Comparison of ENCODE assay signal across 30 cellular contexts in genomic region chr15:59963322-59963721, GRCh38. TPM values are rescaled to one million over a fixed set of nuclear protein-coding genes. Genes with fewer than 3 reads are reported as not detected.
DNase-seq lines count a peak whose midpoint lies in the region; ATAC-seq, FAIRE-seq and TF ChIP-seq lines count a peak whose summit lies in the region.
"Had no signal": no experiment of that assay in that cellular context is flagged by ENCODE, and none has a peak within 500 bp of the region (broad histone marks: within the 10 kb centered on the region; RNA-seq: fewer than 3 reads in every experiment).

No MANE protein-coding gene starts in this region.

- no peaks in the 10 kb centered on the region for H3K36me3 ChIP-seq in kidney (ENCODE audit: control insufficient read depth in 1 of 2, insufficient read depth in 2 of 2, low read length in 2 of 2)
- H3K36me3 ChIP-seq: BE2C, BLaER1 had no signal

- no peak overlapping the region for H3K9ac ChIP-seq in kidney (ENCODE audit: low read length in 2 of 2)
- H3K9ac ChIP-seq: BLaER1 had no signal

- CTCF ChIA-PET in WTC11 (lab: Charles Lee), result no interaction called here

- no peaks in the 10 kb centered on the region for H3K4me1 Mint-ChIP-seq in WTC11
- H3K4me1 Mint-ChIP-seq: CD14-positive monocyte; CD4-positive, alpha-beta memory T cell; CD8-positive, alpha-beta memory T cell had no signal

- peaks cover 46% of the 10 kb centered on the region for H3K9me3 Mint-ChIP-seq in WTC11

- no peak overlapping the region for H3K4me3 ChIP-seq in kidney (ENCODE audit: low read length in 2 of 2)
- H3K4me3 ChIP-seq: BLaER1, GM12878 had no signal

- intact Hi-C loops in kidney (cut with DNase I), result no loop called here

- TF ChIP-seq CTCF in WTC11 (IDR thresholded peaks at IDR 0.05), result no peak
- TF ChIP-seq CTCF in kidney (IDR thresholded peaks at IDR 0.05; ENCODE audit: borderline replicate concordance, extremely low read depth, insufficient read depth), result no peak

- no peak overlapping the region for H3K4me3 Mint-ChIP-seq in WTC11
- H3K4me3 Mint-ChIP-seq: CD14-positive monocyte; CD4-positive, alpha-beta memory T cell; CD8-positive, alpha-beta memory T cell had no signal

- POLR2A ChIA-PET in WTC11 (lab: Charles Lee), result no interaction called here

- no peaks in the 10 kb centered on the region for H3K4me1 ChIP-seq in kidney (ENCODE audit: control insufficient read depth in 1 of 2, insufficient read depth in 1 of 2, low read depth in 1 of 2, low read length in 2 of 2)
- H3K4me1 ChIP-seq: BE2C, BLaER1 had no signal

- DNase-seq in WTC11 (ENCODE audit: low spot score), result no peak
- DNase-seq in kidney, result no peak
- DNase-seq in amygdala (lab: John Stamatoyannopoulos, UW), result no peak
- DNase-seq in HK-2 (ENCODE audit: unreplicated experiment), result no peak
- no peak for DNase-seq in activated CD4-positive, alpha-beta T cell treated with anti-CD3 and anti-CD28 coated beads for 4 hours
- no peak for DNase-seq in H4 (ENCODE audit: low spot score)
- DNase-seq: BE2C; C1 segment of cervical spinal cord; CD4-positive, alpha-beta memory T cell; CD4-positive, CD25-positive, alpha-beta regulatory T cell; CD8-positive, alpha-beta memory T cell; COR-L47; DMS 273 treated with DMSO at 0.1 percent for 48 hours; DMS153; DMS53; DMS79; DND-41; EL; GDM1 had no signal

- H3K27me3 Mint-ChIP-seq in WTC11 (ENCODE audit: low read depth), result peaks cover 5% of the 10 kb centered on the region; the same call in 1 of the 2 replicates

- peak; percentile 16 for FAIRE-seq in A204.1 (lab: Jason Lieb, UNC)
- FAIRE-seq in endometrium (lab: Jason Lieb, UNC), result peak; percentile 39
- FAIRE-seq in kidney (lab: Jason Lieb, UNC), result peak; percentile 58
- FAIRE-seq: GM12878, GM18507 had no signal

- H3K27ac Mint-ChIP-seq in WTC11, result no peak overlapping the region
- H3K27ac Mint-ChIP-seq: CD14-positive monocyte; CD4-positive, alpha-beta memory T cell; CD4-positive, CD25-positive, alpha-beta regulatory T cell had no signal

- H3K9me3 ChIP-seq in kidney (ENCODE audit: control insufficient read depth in 1 of 2, low read length in 2 of 2), result peaks cover 9 to 35% of the 10 kb centered on the region in 2 donors
- H3K9me3 ChIP-seq: BE2C had no signal

- peaks cover 34% of the 10 kb centered on the region for H3K36me3 Mint-ChIP-seq in WTC11
- H3K36me3 Mint-ChIP-seq: CD14-positive monocyte had no signal

- ATAC-seq in WTC11, result no peak
- ATAC-seq: GM12878 had no signal

- H3K27ac ChIP-seq in kidney (ENCODE audit: low read depth in 2 of 2, low read length in 2 of 2), result no peak overlapping the region
- H3K27ac ChIP-seq: 22Rv1, BLaER1 had no signal

TF ChIP-seq in WTC11, 78 proteins besides CTCF, POLR2A, EP300 and RAD21:
- no peak for TF ChIP-seq ZNF512 (CRISPR knock-in tag; IDR thresholded peaks at IDR 0.05; ENCODE audit: borderline replicate concordance)
- TF ChIP-seq HMGA2 (CRISPR knock-in tag; IDR thresholded peaks at IDR 0.05), result peak; percentile 93

RNA-seq across cellular contexts. Expression of gene FOXB1, which starts 40.8 kb away (rescaled TPM):
- total RNA-seq in WTC11 (2021) (10.8 to 15.0 TPM (median 13.7 TPM) in 3 replicates), kidney (not detected)
- polyA plus RNA-seq in kidney (ENCODE audit: insufficient read depth, low read depth, low replicate concordance), result not detected
- total RNA-seq in H4 (2014; rRNA removed; shearing (Covaris generic)), result not detected in 2 replicates
- total RNA-seq: A172, A673, G401, GM12878 had no signal
- polyA plus RNA-seq: AG04450, CD14-positive monocyte, GM12878 had no signal

Comparison
In these comparisons a context has a peak if more than half of its experiments do, and no peak if none do; other contexts are left out.
1. RNA of gene FOXB1, which starts 40.8 kb away (total RNA-seq): 10.8 to 15.0 TPM in WTC11; not detected in kidney (single experiment) and not detected in H4; every median in the first group is over 10 times any median in the second.